In genomic region chr12:78062781-78063180, GRCh38 we compare ENCODE assay signal across 11 cellular contexts.
DNase-seq lines count a peak whose midpoint lies in the region; ATAC-seq, FAIRE-seq and TF ChIP-seq lines count a peak whose summit lies in the region.
"Had no signal": no experiment of that assay in that cellular context is flagged by ENCODE, and none has a peak within 500 bp of the region (broad histone marks: within the 10 kb centered on the region; RNA-seq: fewer than 3 reads in every experiment).

No MANE protein-coding gene starts in this region.

- TF ChIP-seq EP300 in A549 (IDR thresholded peaks at IDR 0.05): no peak

- no peak overlapping the region for H2AFZ ChIP-seq in mammary epithelial cell (ENCODE audit: low read depth, low read length)

- FAIRE-seq in A549 (lab: Jason Lieb, UNC): no peak

- no peaks in the 10 kb centered on the region for H3K36me3 ChIP-seq in mammary epithelial cell (ENCODE audit: insufficient read depth, low read length)

- DNase-seq in A549 (ENCODE audit: low read depth in 1 of 2, low spot score in 1 of 2): peak in 1 of 2 experiments; percentile 10
- peak; percentile 29 for DNase-seq in GM04504 (ENCODE audit: low read depth)
- peak; percentile 56 for DNase-seq in mammary epithelial cell
- DNase-seq in iris pigment epithelial cell (ENCODE audit: low read depth): peak; percentile 90
- no peak for DNase-seq in foreskin melanocyte
- no peak for DNase-seq in NOMO-1 (lab: John Stamatoyannopoulos, UW; ENCODE audit: unreplicated experiment in 2 of 2)
- DNase-seq in RPMI8226: no peak
- DNase-seq: CD4-positive, CD25-positive, alpha-beta regulatory T cell; NCI-H1092 treated with DMSO at 0.1 percent for 48 hours had no signal

- H4K20me1 ChIP-seq in mammary epithelial cell (ENCODE audit: insufficient read depth, low read length): no peaks in the 10 kb centered on the region

- in situ Hi-C loops in mammary epithelial cell (cut with MboI; ENCODE audit: low sequenced_read_pairs in 2 of 2): no loop called here

- dilution Hi-C loops in mammary epithelial cell (cut with HindIII; ENCODE audit: low sequenced_read_pairs): no loop called here

- peaks cover 13% of the 10 kb centered on the region for H3K4me1 ChIP-seq in A549
- H3K4me1 ChIP-seq in mammary epithelial cell (ENCODE audit: insufficient read depth, low read length): peaks cover 8% of the 10 kb centered on the region

- no peak overlapping the region for H3K9ac ChIP-seq in mammary epithelial cell (ENCODE audit: insufficient read depth, low read length)

- no peak overlapping the region for H3K27ac ChIP-seq in A549
- H3K27ac ChIP-seq in mammary epithelial cell (ENCODE audit: insufficient read depth, low read depth, low read length): no peak overlapping the region

- H3K27me3 ChIP-seq in mammary epithelial cell (ENCODE audit: insufficient read depth, low read length): no peaks in the 10 kb centered on the region

- H3K4me2 ChIP-seq in A549: peak overlapping the region; percentile 56
- no peak overlapping the region for H3K4me2 ChIP-seq in mammary epithelial cell (ENCODE audit: insufficient read depth, low read depth, low read length)

- H3K79me2 ChIP-seq in mammary epithelial cell (ENCODE audit: insufficient read depth, low read length): no peaks in the 10 kb centered on the region

- intact Hi-C loops in mammary epithelial cell (cut with micrococcal nuclease): no loop called here

- no peak overlapping the region for H3K4me3 ChIP-seq in A549
- H3K4me3 ChIP-seq in mammary epithelial cell (replicated peaks in 1 of 3; ENCODE audit: insufficient read depth in 1 of 3, low read depth in 2 of 3, low read length in 3 of 3): no peak overlapping the region

- H3K9me3 ChIP-seq in A549: no peaks in the 10 kb centered on the region
- H3K9me3 ChIP-seq in mammary epithelial cell (replicated peaks; ENCODE audit: insufficient read depth, low read length): no peaks in the 10 kb centered on the region

- CTCF ChIA-PET in A549 (lab: Yijun Ruan, JAX) (interaction anchor here (1.0 kb wide), 1 partner anchor 59 kb away, joined by 3 read pairs; no protein-coding TSS in a partner anchor), mammary epithelial cell (lab: Charles Lee; ENCODE audit: low non-redundant PET) (no interaction called here)

- no peak for TF ChIP-seq RAD21 in A549 (conservative IDR thresholded peaks at IDR 0.05 in 1 of 2, IDR thresholded peaks at IDR 0.05 in 1 of 2)

- TF ChIP-seq CTCF in A549 (IDR thresholded peaks at IDR 0.05) (no peak), mammary epithelial cell (conservative IDR thresholded peaks at IDR 0.05 in 1 of 2, IDR thresholded peaks at IDR 0.05 in 1 of 2; ENCODE audit: extremely low read depth in 1 of 2, insufficient read depth in 1 of 2, low read depth in 1 of 2, low read length in 2 of 2) (no peak)

- POLR2A ChIA-PET in A549 (lab: Yijun Ruan, JAX): no interaction called here

- ATAC-seq in A549: no peak
- no peak for ATAC-seq in HG03108 (IDR thresholded peaks at IDR 0.05; ENCODE audit: unreplicated experiment)
- ATAC-seq: left colon had no signal

- TF ChIP-seq POLR2A in A549 (IDR thresholded peaks at IDR 0.05; ENCODE audit: low read length): no peak

- BruUV-seq in mammary epithelial cell (replicated peaks; lab: Mats Ljungman, UMichigan): no TSS peak

TF ChIP-seq in A549, 52 proteins besides CTCF, POLR2A, EP300 and RAD21:
- no peak for TF ChIP-seq TFCP2L1 (CRISPR knock-in tag; IDR thresholded peaks at IDR 0.05)
- TF ChIP-seq CBX8 (IDR thresholded peaks at IDR 0.05): no peak
- no peak for TF ChIP-seq USF2 (IDR thresholded peaks at IDR 0.05)
- no peak for TF ChIP-seq GATA3 (IDR thresholded peaks at IDR 0.05; ENCODE audit: borderline replicate concordance)
- no peak for TF ChIP-seq BCL3 (IDR thresholded peaks at IDR 0.05)
- no peak for TF ChIP-seq NR3C1 (IDR thresholded peaks at IDR 0.05)
- no peak for TF ChIP-seq PBX3 (IDR thresholded peaks at IDR 0.05)
- TF ChIP-seq EHF (CRISPR knock-in tag; IDR thresholded peaks at IDR 0.05): no peak

Comparison
In these comparisons a context has a peak if more than half of its experiments do, and no peak if none do; other contexts are left out.
1. DNase-seq: peak in GM04504 (single experiment), mammary epithelial cell (single experiment) and iris pigment epithelial cell (single experiment); none in foreskin melanocyte (single experiment), NOMO-1 (0 of 2) and RPMI8226 (single experiment).